In genomic region chr3:160684368-160684740, GRCh38 we compare ENCODE assay signal across 28 cellular contexts. TPM values are rescaled to one million over a fixed set of nuclear protein-coding genes. Genes with fewer than 3 reads are reported as not detected.
"Had no signal": no experiment of that assay in that cellular context is flagged by ENCODE, and none has a peak within 500 bp of the region (broad histone marks: within the 10 kb centered on the region; RNA-seq: fewer than 3 reads in every experiment).

No MANE protein-coding gene starts in this region.

- ATAC-seq: activated CD4-positive, alpha-beta T cell treated with anti-CD3 and anti-CD28 coated beads for 36 hours; activated CD4-positive, CD25-positive, alpha-beta regulatory T cell treated with anti-CD3 and anti-CD28 coated beads, Interleukin-2, amount 50 U/mL, for 24 hours; activated CD8-positive, alpha-beta T cell treated with anti-CD3 and anti-CD28 coated beads, Interleukin-2, amount 10 ng/mL, durations not matched to agents 7 days and 5 days; WTC11 had no signal

- DNase-seq: activated CD4-positive, alpha-beta T cell treated with anti-CD3 and anti-CD28 coated beads for 36 hours; activated CD4-positive, alpha-beta T cell treated with anti-CD3 and anti-CD28 coated beads, Interleukin-2, amount 10 ng/mL, durations not matched to agents 7 days and 5 days; activated CD4-positive, alpha-beta T cell treated with anti-CD3 and anti-CD28 coated beads, Interleukin-2, amount 50 U/mL, for 48 hours; activated CD8-positive, alpha-beta T cell treated with anti-CD3 and anti-CD28 coated beads, Interleukin-2, amount 10 ng/mL, durations not matched to agents 7 days and 5 days; activated gamma-delta T cell; activated naive CD4-positive, alpha-beta T cell treated with Interleukin-2 at 50 U/mL for 16 hours; activated naive CD8-positive, alpha-beta T cell treated with anti-CD3 and anti-CD28 coated beads, Interleukin-2, amount 10 ng/mL, durations not matched to agents 7 days and 5 days; activated T-cell treated with anti-CD3 and anti-CD28 coated beads, Interleukin-2, amount 50 U/mL, for 24 hours; amygdala; Karpas-422; KBM-7; NCI-H1105; NCI-H1417 treated with DMSO at 0.1 percent for 48 hours; NCI-H1694 treated with DMSO at 0.1 percent for 48 hours; NCI-H2029 treated with DMSO at 0.1 percent for 48 hours; NCI-H2107; NCI-H226; NCI-H446 treated with DMSO at 0.1 percent for 48 hours; NCI-H524; PC-9; Right ventricle myocardium superior had no signal

- H2AFZ ChIP-seq: PC-9 had no signal

- H3K27me3 ChIP-seq: ascending aorta, cardiac muscle cell had no signal

- H3K27ac ChIP-seq: ascending aorta, cardiac muscle cell, PC-9 had no signal

- H3K4me1 ChIP-seq: ascending aorta had no signal

- H3K4me3 ChIP-seq: ascending aorta, cardiac muscle cell, PC-9 had no signal

- H3K4me2 ChIP-seq: PC-9 had no signal

- H3K9me3 ChIP-seq: ascending aorta had no signal

- H3K36me3 ChIP-seq: ascending aorta, cardiac muscle cell had no signal

RNA-seq across cellular contexts. Expression of gene ARL14, which starts 7.4 kb away (rescaled TPM):
- total RNA-seq: activated CD4-positive, alpha-beta T cell treated with anti-CD3 and anti-CD28 coated beads for 36 hours; activated CD4-positive, alpha-beta T cell treated with anti-CD3 and anti-CD28 coated beads, Interleukin-2, amount 10 ng/mL, durations not matched to agents 7 days and 5 days; activated CD8-positive, alpha-beta T cell treated with anti-CD3 and anti-CD28 coated beads, Interleukin-2, amount 10 ng/mL, durations not matched to agents 7 days and 5 days; activated naive CD8-positive, alpha-beta T cell treated with anti-CD3 and anti-CD28 coated beads, Interleukin-2, amount 10 ng/mL, durations not matched to agents 7 days and 5 days; activated T-helper 2 cell treated with anti-CD3 and anti-CD28 coated beads, Interferon-gamma antibody, Interleukin-2, Interleukin-4, amounts not matched to agents 10 μg/mL and 5 μg/mL and 100 μg/mL, durations not matched to agents 14 hours and 24 hours and 36 hours; ascending aorta; cardiac muscle cell; OCI-LY7; Right ventricle myocardium superior; T-helper 1 cell treated with Interleukin-12 subunit alpha and Interleukin-12 subunit beta and Interleukin-4 antibody, amounts not matched to agents 30 ng/mL and 1 ng/mL, for 36 hours; WTC11 had no signal
- polyA plus RNA-seq: cardiac muscle cell had no signal
